In the genomic region with DNA sequence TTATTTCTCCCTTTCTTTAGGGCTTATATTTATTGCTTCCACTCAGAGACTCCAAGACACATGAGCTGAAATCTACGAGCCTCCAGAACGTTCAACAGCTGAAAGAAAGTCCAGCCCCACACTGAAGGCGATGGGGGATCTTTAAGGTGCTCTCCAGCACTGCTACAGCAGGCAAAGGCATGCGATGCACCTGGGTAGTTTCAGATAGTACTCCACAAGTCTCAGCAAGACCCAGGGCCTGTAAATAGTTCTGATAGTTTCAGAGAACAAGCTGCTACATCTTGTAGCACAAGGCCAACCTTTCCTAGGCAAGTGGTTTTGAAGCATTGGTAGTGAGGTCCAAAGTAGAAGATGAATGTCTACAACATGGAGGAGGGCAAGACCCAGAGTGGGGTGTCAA, we compare ENCODE assay signal across 27 cellular contexts. TPM values are rescaled to one million over a fixed set of nuclear protein-coding genes. Genes with fewer than 3 reads are reported as not detected.
"Had no signal": no experiment of that assay in that cellular context is flagged by ENCODE, and none has a peak within 500 bp of the region (broad histone marks: within the 10 kb centered on the region; RNA-seq: fewer than 3 reads in every experiment).

No MANE protein-coding gene starts in this region.

- ATAC-seq: effector memory CD8-positive, alpha-beta T cell; heart right ventricle; left colon; left ventricle myocardium superior; psoas muscle; right lobe of liver; stimulated activated memory B cell treated with anti-CD40 and anti-IgM and Interleukin-4, amounts not matched to agents 10 μg/mL and 1 μg/mL and 100 μg/mL, for 72 hours; upper lobe of right lung had no signal

- H3K9ac ChIP-seq: parathyroid adenoma had no signal

- H3K9me3 Mint-ChIP-seq: effector memory CD8-positive, alpha-beta T cell; stimulated activated memory B cell treated with anti-CD40 and anti-IgM and Interleukin-4, amounts not matched to agents 10 μg/mL and 1 μg/mL and 100 μg/mL, for 72 hours; stimulated activated naive CD8-positive, alpha-beta T cell treated with anti-CD3 and anti-CD28 coated beads, Interleukin-15, Interleukin-2, amounts not matched to agents 100 ng/mL and 50 ng/mL, for 24 hours had no signal

- H3K4me3 Mint-ChIP-seq: effector memory CD8-positive, alpha-beta T cell; naive B cell; nephron; stimulated activated memory B cell treated with anti-CD40 and anti-IgM and Interleukin-4, amounts not matched to agents 10 μg/mL and 1 μg/mL and 100 μg/mL, for 72 hours; stimulated activated naive CD8-positive, alpha-beta T cell treated with anti-CD3 and anti-CD28 coated beads, Interleukin-15, Interleukin-2, amounts not matched to agents 100 ng/mL and 50 ng/mL, for 24 hours had no signal

- H3K27me3 ChIP-seq: heart right ventricle, right lobe of liver, spleen, tibial artery, upper lobe of right lung, vagina had no signal

- H2AFZ ChIP-seq: parathyroid adenoma had no signal

- H3K36me3 ChIP-seq: heart right ventricle, right lobe of liver, spleen, tibial artery, upper lobe of right lung, vagina had no signal

- H3K4me1 Mint-ChIP-seq: naive B cell; nephron; stimulated activated memory B cell treated with anti-CD40 and anti-IgM and Interleukin-4, amounts not matched to agents 10 μg/mL and 1 μg/mL and 100 μg/mL, for 72 hours had no signal

- H3K36me3 Mint-ChIP-seq: naive B cell; stimulated activated memory B cell treated with anti-CD40 and anti-IgM and Interleukin-4, amounts not matched to agents 10 μg/mL and 1 μg/mL and 100 μg/mL, for 72 hours had no signal

- H3K4me1 ChIP-seq: heart right ventricle, parathyroid adenoma, psoas muscle, right lobe of liver, spleen, tibial artery, upper lobe of right lung, vagina had no signal

- H3K27me3 Mint-ChIP-seq: effector memory CD8-positive, alpha-beta T cell; naive B cell; stimulated activated memory B cell treated with anti-CD40 and anti-IgM and Interleukin-4, amounts not matched to agents 10 μg/mL and 1 μg/mL and 100 μg/mL, for 72 hours; stimulated activated naive CD8-positive, alpha-beta T cell treated with anti-CD3 and anti-CD28 coated beads, Interleukin-15, Interleukin-2, amounts not matched to agents 100 ng/mL and 50 ng/mL, for 24 hours had no signal

- H3K27ac ChIP-seq: heart right ventricle, parathyroid adenoma, psoas muscle, right lobe of liver, spleen, tibial artery, upper lobe of right lung, vagina had no signal

- H3K27ac Mint-ChIP-seq: effector memory CD8-positive, alpha-beta T cell; nephron; stimulated activated memory B cell treated with anti-CD40 and anti-IgM and Interleukin-4, amounts not matched to agents 10 μg/mL and 1 μg/mL and 100 μg/mL, for 72 hours; stimulated activated naive CD8-positive, alpha-beta T cell treated with anti-CD3 and anti-CD28 coated beads, Interleukin-15, Interleukin-2, amounts not matched to agents 100 ng/mL and 50 ng/mL, for 24 hours had no signal

- H3K9me3 ChIP-seq: heart right ventricle, psoas muscle, right lobe of liver, tibial artery, upper lobe of right lung, vagina had no signal

- H3K4me3 ChIP-seq: heart right ventricle, lung, psoas muscle, right lobe of liver, spleen, tibial artery, upper lobe of right lung, vagina had no signal

- H3K79me2 ChIP-seq: parathyroid adenoma had no signal

- DNase-seq: effector memory CD8-positive, alpha-beta T cell; heart right ventricle; left colon; left ventricle myocardium superior; mesendoderm; naive B cell; occipital lobe; psoas muscle; retina; right lobe of liver; spleen; stimulated activated CD4-positive, alpha-beta T cell treated with anti-CD3 and anti-CD28 coated beads, Interleukin-15, amount 100 ng/mL, for 24 hours; stimulated activated CD4-positive, alpha-beta T cell treated with anti-CD3 and anti-CD28 coated beads, Interleukin-1b, Interleukin-23, amount 100 ng/mL, for 48 hours; stimulated activated CD4-positive, alpha-beta T cell treated with anti-CD3 and anti-CD28 coated beads, Interleukin-4, amount 100 ng/mL, for 24 hours; tibial artery; upper lobe of right lung had no signal

RNA-seq across cellular contexts. Expression of a gene that starts 2.2 kb away (rescaled TPM):
- total RNA-seq: frontal cortex, glomerular endothelial cell, heart right ventricle, kidney epithelial cell, left ventricle myocardium superior, lung, occipital lobe, psoas muscle, spleen, temporal lobe, upper lobe of right lung, vagina had no signal
- polyA plus RNA-seq: esophagus, heart right ventricle, lung, psoas muscle, spleen had no signal
